9 cellular contexts compared by ENCODE assay signal in genomic region chr3:16456784-16457415, GRCh38. TPM values are rescaled to one million over a fixed set of nuclear protein-coding genes. Genes with fewer than 3 reads are reported as not detected.
A peak's percentile ranks its signal among the peaks of the same experiment; 100 is the strongest.
DNase-seq lines count a peak whose midpoint lies in the region; ATAC-seq, FAIRE-seq and TF ChIP-seq lines count a peak whose summit lies in the region.
"Had no signal": no experiment of that assay in that cellular context is flagged by ENCODE, and none has a peak within 500 bp of the region (broad histone marks: within the 10 kb centered on the region; RNA-seq: fewer than 3 reads in every experiment).

No MANE protein-coding gene starts in this region.

- WGBS in mesodermal cell (ENCODE audit: insufficient coverage in 2 of 2), 2 experiments = 92 to 100% methylated on average over 3 of the region's 3 CpGs

- H3K4me3 ChIP-seq in bronchial epithelial cell (ENCODE audit: low read depth, low read length) (no peak overlapping the region), mesodermal cell (ENCODE audit: extremely low read depth, insufficient read depth, low read length, poor library complexity, severe bottlenecking) (no peak overlapping the region)
- H3K4me3 ChIP-seq: heart right ventricle had no signal

- FAIRE-seq in bronchial epithelial cell (lab: Jason Lieb, UNC) = no peak

- no peak for TF ChIP-seq CTCF in bronchial epithelial cell (IDR thresholded peaks at IDR 0.05; ENCODE audit: insufficient read depth, low read length, severe bottlenecking)

- no peak for ATAC-seq in HG03039 (IDR thresholded peaks at IDR 0.05; ENCODE audit: unreplicated experiment)

- TF ChIP-seq EP300 in Ishikawa (IDR thresholded peaks at IDR 0.05; ENCODE audit: borderline replicate concordance) = no peak

- peak overlapping the region; percentile 39 for H3K27ac ChIP-seq in mesodermal cell (ENCODE audit: low read depth, low read length, severe bottlenecking)

- H3K9me3 ChIP-seq in mesodermal cell (ENCODE audit: control insufficient read depth, low read length) = no peaks in the 10 kb centered on the region

- H3K27me3 ChIP-seq in bronchial epithelial cell (ENCODE audit: control insufficient read depth, insufficient read depth, low read length) = no peaks in the 10 kb centered on the region
- H3K27me3 ChIP-seq: heart right ventricle had no signal

- H3K36me3 ChIP-seq in bronchial epithelial cell (ENCODE audit: control insufficient read depth, insufficient read depth, low read length) (no peaks in the 10 kb centered on the region), mesodermal cell (ENCODE audit: control insufficient read depth, insufficient read depth, low read length) (peaks cover 6% of the 10 kb centered on the region)

- DNase-seq in Ammon's horn (ENCODE audit: low spot score) (peak; percentile 22), bronchial epithelial cell (ENCODE audit: low read depth) (peak; percentile 51), DMS153 (lab: John Stamatoyannopoulos, UW) (no peak), epidermal melanocyte (ENCODE audit: insufficient read length, low spot score) (no peak), AML-193 (lab: John Stamatoyannopoulos, UW) (no peak)
- DNase-seq: heart right ventricle had no signal

- no peak for TF ChIP-seq RAD21 in Ishikawa (IDR thresholded peaks at IDR 0.05; ENCODE audit: low read depth)

- H3K4me1 ChIP-seq in mesodermal cell (ENCODE audit: control insufficient read depth, insufficient read depth, low read length, poor library complexity, severe bottlenecking) = no peaks in the 10 kb centered on the region

TF ChIP-seq in Ishikawa, 13 proteins besides CTCF, POLR2A, EP300 and RAD21:
- TF ChIP-seq FOXM1 (IDR thresholded peaks at IDR 0.05; ENCODE audit: borderline replicate concordance, low read depth) (no peak), NFIC (IDR thresholded peaks at IDR 0.05) (0 out of 2 replicates have a peak, but pooled peaks have one; percentile 28)

RNA-seq across cellular contexts. Expression of gene RFTN1, which starts 56.6 kb away (rescaled TPM):
- 8.4 and 9.2 TPM in 2 replicates for total RNA-seq in bronchial epithelial cell
- polyA plus RNA-seq in mesodermal cell (2013, experiment 1 of 2) = 23.4 TPM
- 18.4 TPM for polyA plus RNA-seq in mesodermal cell (2013, experiment 2 of 2)

Comparison
In these comparisons a context has a peak if more than half of its experiments do, and no peak if none do; other contexts are left out.
1. DNase-seq: peak in Ammon's horn (single experiment) and bronchial epithelial cell (single experiment); none in DMS153 (single experiment), epidermal melanocyte (single experiment) and AML-193 (0 of 2).